ENCODE assay signal across 9 cellular contexts in genomic region chr3:50245251-50245745, GRCh38. TPM values are rescaled to one million over a fixed set of nuclear protein-coding genes. Genes with fewer than 3 reads are reported as not detected.
A peak's percentile ranks its signal among the peaks of the same experiment; 100 is the strongest.
DNase-seq lines count a peak whose midpoint lies in the region; ATAC-seq and TF ChIP-seq lines count a peak whose summit lies in the region.
"Had no signal": no experiment of that assay in that cellular context is flagged by ENCODE, and none has a peak within 500 bp of the region (broad histone marks: within the 10 kb centered on the region; RNA-seq: fewer than 3 reads in every experiment).

No MANE protein-coding gene starts in this region.

- intact Hi-C loops in naive thymus-derived CD4-positive, alpha-beta T cell (cut with micrococcal nuclease), result no loop called here

- H3K4me1 Mint-ChIP-seq in chondrocyte (ENCODE audit: low read depth), result peaks cover 79% of the 10 kb centered on the region
- peaks cover 53 to 88% (median 74%) of the 10 kb centered on the region in 7 donors for H3K4me1 Mint-ChIP-seq in naive thymus-derived CD4-positive, alpha-beta T cell

- H3F3A ChIP-seq in Loucy (ENCODE audit: low read depth), result peaks cover 3% of the 10 kb centered on the region; the same call in 1 of the 2 replicates

- H4K20me1 ChIP-seq in Loucy (ENCODE audit: insufficient read depth, low read length, poor library complexity, severe bottlenecking), result peaks cover 95% of the 10 kb centered on the region

- H3K27ac ChIP-seq in naive thymus-derived CD4-positive, alpha-beta T cell (ENCODE audit: low read depth, low read length), result peak overlapping the region; percentile 88

- POLR2A ChIA-PET in AG04449 (lab: Yijun Ruan, JAX), result no interaction called here
- POLR2A ChIA-PET in naive thymus-derived CD4-positive, alpha-beta T cell (lab: Charles Lee), result interaction anchor here (15.6 kb wide), 1 partner anchor 13 kb away, joined by 253 read pairs; the partner anchor contains the start of gene GNAI2

- peaks cover 42% of the 10 kb centered on the region for H3K4me1 ChIP-seq in Loucy (ENCODE audit: insufficient read depth, low read length, poor library complexity, severe bottlenecking)
- peaks cover 63 to 88% of the 10 kb centered on the region in 2 donors for H3K4me1 ChIP-seq in naive thymus-derived CD4-positive, alpha-beta T cell (ENCODE audit: control insufficient read depth in 2 of 2, insufficient read depth in 2 of 2, low read length in 2 of 2)

- no peaks in the 10 kb centered on the region for H3K9me2 ChIP-seq in Loucy (replicated peaks; ENCODE audit: low read depth, low read length)

- DNase-seq in AG04449 (ENCODE audit: low read depth, low spot score) (no peak), chondrocyte (ENCODE audit: low spot score) (no peak), hypothalamus (lab: John Stamatoyannopoulos, UW) (no peak), kidney glomerular epithelial cell (lab: John Stamatoyannopoulos, UW) (no peak)
- DNase-seq in naive thymus-derived CD4-positive, alpha-beta T cell, result no peak

- H3K4me3 ChIP-seq in AG04449 (ENCODE audit: low read depth, low read length) (peak overlapping the region; percentile 51; the same call in 1 of the 2 replicates), Loucy (ENCODE audit: low read length, poor library complexity, severe bottlenecking) (peak overlapping the region; percentile 75)
- H3K4me3 ChIP-seq in naive thymus-derived CD4-positive, alpha-beta T cell (ENCODE audit: low read length), result peak overlapping the region; percentile 52

- H3K27me3 Mint-ChIP-seq in chondrocyte (ENCODE audit: low read depth), result no peaks in the 10 kb centered on the region
- no peaks in the 10 kb centered on the region for H3K27me3 Mint-ChIP-seq in naive thymus-derived CD4-positive, alpha-beta T cell

- no peak for ATAC-seq in naive thymus-derived CD4-positive, alpha-beta T cell
- ATAC-seq in HG03378 (IDR thresholded peaks at IDR 0.05; ENCODE audit: unreplicated experiment), result no peak
- no peak for ATAC-seq in GM21786 (IDR thresholded peaks at IDR 0.05; ENCODE audit: unreplicated experiment)

- H3K9me3 ChIP-seq in Loucy (ENCODE audit: insufficient read depth, low read depth, low read length), result no peaks in the 10 kb centered on the region
- no peaks in the 10 kb centered on the region for H3K9me3 ChIP-seq in naive thymus-derived CD4-positive, alpha-beta T cell (ENCODE audit: control insufficient read depth in 2 of 3, low read length in 3 of 3)

- H3K79me2 ChIP-seq in Loucy (ENCODE audit: insufficient read depth, low read length), result peaks cover 96% of the 10 kb centered on the region

- H3K9ac ChIP-seq in Loucy (ENCODE audit: low read depth, low read length, poor library complexity, severe bottlenecking), result peak overlapping the region; percentile 66

- no peak for TF ChIP-seq CTCF in AG04449 (IDR thresholded peaks at IDR 0.05; ENCODE audit: insufficient read depth, low read length, missing control alignments)
- no peak for TF ChIP-seq CTCF in Loucy (conservative IDR thresholded peaks at IDR 0.05; ENCODE audit: low read length)
- TF ChIP-seq CTCF in chondrocyte (IDR thresholded peaks at IDR 0.05), result no peak

- no peak overlapping the region for H2AFZ ChIP-seq in Loucy (ENCODE audit: low read length)

- CTCF ChIA-PET in AG04449 (lab: Yijun Ruan, JAX), result interaction anchor here (0.8 to 47.4 kb wide), 5 partner anchors 11 to 53 kb away, joined by 5 to 1609 read pairs (median 33); partner anchors contain the start of genes GNAT1, LSMEM2 and SEMA3B
- CTCF ChIA-PET in naive thymus-derived CD4-positive, alpha-beta T cell (lab: Charles Lee), result interaction anchor here (0.7 to 9.5 kb wide), 2 partner anchors 15 to 1456 kb away, joined by 7 to 211 read pairs; partner anchors contain the start of gene GNAI2

- peaks cover 33% of the 10 kb centered on the region; the same call in 1 of the 2 replicates for H3K36me3 ChIP-seq in Loucy (ENCODE audit: insufficient read depth, low read length)
- peaks cover 0 to 33% (median 0%) of the 10 kb centered on the region in 3 experiments for H3K36me3 ChIP-seq in naive thymus-derived CD4-positive, alpha-beta T cell (ENCODE audit: control insufficient read depth in 2 of 3, insufficient read depth in 3 of 3, low read length in 3 of 3)

- H3K9me3 Mint-ChIP-seq in chondrocyte (ENCODE audit: low read depth), result no peaks in the 10 kb centered on the region
- no peaks in the 10 kb centered on the region for H3K9me3 Mint-ChIP-seq in naive thymus-derived CD4-positive, alpha-beta T cell

- peak overlapping the region; percentile 86 for H3K4me2 ChIP-seq in Loucy (ENCODE audit: low read depth, low read length, poor library complexity, severe bottlenecking)

- no peaks in the 10 kb centered on the region for H3K27me3 ChIP-seq in Loucy (ENCODE audit: insufficient read depth, low read length, poor library complexity, severe bottlenecking)
- H3K27me3 ChIP-seq in naive thymus-derived CD4-positive, alpha-beta T cell (ENCODE audit: control insufficient read depth in 2 of 2, insufficient read depth in 2 of 2, low read length in 2 of 2), result no peaks in the 10 kb centered on the region

- peak overlapping the region; percentile 61 for H3K4me3 Mint-ChIP-seq in chondrocyte (ENCODE audit: unreplicated experiment)
- peak overlapping the region; percentile 65 to 89 (median 82) for H3K4me3 Mint-ChIP-seq in naive thymus-derived CD4-positive, alpha-beta T cell

- H3K36me3 Mint-ChIP-seq in chondrocyte (ENCODE audit: low read depth), result peaks cover 5% of the 10 kb centered on the region
- peaks cover 0 to 8% (median 0%) of the 10 kb centered on the region in 5 donors for H3K36me3 Mint-ChIP-seq in naive thymus-derived CD4-positive, alpha-beta T cell

- peak overlapping the region; percentile 98 for H3K27ac Mint-ChIP-seq in chondrocyte (ENCODE audit: unreplicated experiment)
- H3K27ac Mint-ChIP-seq in naive thymus-derived CD4-positive, alpha-beta T cell, result peak overlapping the region in 8 of 9 donors; percentile 80 to 96 (median 95)

RNA-seq across cellular contexts. Expression of gene GNAI2, which starts 9.3 kb away (rescaled TPM):
- 388 to 444 TPM (median 443 TPM) in 3 replicates for total RNA-seq in chondrocyte
- total RNA-seq in naive thymus-derived CD4-positive, alpha-beta T cell, result 100 to 1,000 TPM; 225 to 442 (median 282) TPM
- 100 to 1,000 TPM; 443 to 527 TPM for polyA plus RNA-seq in naive thymus-derived CD4-positive, alpha-beta T cell

RNA-seq across cellular contexts. Expression of gene SEMA3B, which starts 23.6 kb away (rescaled TPM):
- 9.6 to 16.4 TPM (median 14.9 TPM) in 3 replicates for total RNA-seq in chondrocyte
- 1 to 10 TPM in 3 of 5 experiments, under 1 TPM in 2; 0.73 to 3.7 (median 1.4) TPM for total RNA-seq in naive thymus-derived CD4-positive, alpha-beta T cell
- polyA plus RNA-seq in naive thymus-derived CD4-positive, alpha-beta T cell, result not detected

RNA-seq across cellular contexts. Expression of gene LSMEM2, which starts 33.6 kb away (rescaled TPM):
- total RNA-seq in chondrocyte, result not detected in 3 replicates
- total RNA-seq in naive thymus-derived CD4-positive, alpha-beta T cell, result not detected
- polyA plus RNA-seq in naive thymus-derived CD4-positive, alpha-beta T cell, result under 1 TPM in 1 of 2 donors, not detected in 1; 0.15 TPM
- total RNA-seq: lung microvascular endothelial cell had no signal

RNA-seq across cellular contexts. Expression of gene SLC38A3, which starts 40.2 kb away (rescaled TPM):
- 1.00 to 1.9 TPM (median 1.2 TPM) in 3 replicates for total RNA-seq in chondrocyte
- total RNA-seq in naive thymus-derived CD4-positive, alpha-beta T cell, result 1 to 10 TPM in 1 of 5 experiments, not detected in 4; 1.8 TPM
- polyA plus RNA-seq in naive thymus-derived CD4-positive, alpha-beta T cell, result not detected
- total RNA-seq: lung microvascular endothelial cell had no signal

RNA-seq across cellular contexts. Expression of gene IFRD2, which starts 46.9 kb away (rescaled TPM):
- total RNA-seq in chondrocyte, result 38.9 to 54.4 TPM (median 44.0 TPM) in 3 replicates
- 10 to 100 TPM; 53.7 to 85.1 (median 64.7) TPM for total RNA-seq in naive thymus-derived CD4-positive, alpha-beta T cell
- polyA plus RNA-seq in naive thymus-derived CD4-positive, alpha-beta T cell, result 10 to 100 TPM; 57.2 to 69.7 TPM
